Comparison of ENCODE assay signal across 8 cellular contexts in genomic region chr9:137305060-137305787, GRCh38. TPM values are rescaled to one million over a fixed set of nuclear protein-coding genes. Genes with fewer than 3 reads are reported as not detected.
A peak's percentile ranks its signal among the peaks of the same experiment; 100 is the strongest.
DNase-seq lines count a peak whose midpoint lies in the region; ATAC-seq, FAIRE-seq and TF ChIP-seq lines count a peak whose summit lies in the region.

No MANE protein-coding gene starts in this region.

- H3K79me2 ChIP-seq in astrocyte (ENCODE audit: insufficient read depth, low read length) = no peaks in the 10 kb centered on the region

- no peaks in the 10 kb centered on the region for H4K20me1 ChIP-seq in astrocyte (ENCODE audit: insufficient read depth, low read length)

- H3K4me1 ChIP-seq in SJCRH30 = peaks cover 24% of the 10 kb centered on the region
- H3K4me1 ChIP-seq in astrocyte (ENCODE audit: insufficient read depth, low read length) = peaks cover 19% of the 10 kb centered on the region

- no peak for ATAC-seq in GM21367 (IDR thresholded peaks at IDR 0.05; ENCODE audit: unreplicated experiment)

- H3K4me2 ChIP-seq in astrocyte (ENCODE audit: low read length) = peak overlapping the region; percentile 59

- peak overlapping the region; percentile 80 for H3K27ac ChIP-seq in SJCRH30
- no peak overlapping the region for H3K27ac ChIP-seq in astrocyte (ENCODE audit: low read depth, low read length)

- H3K9me3 ChIP-seq in SJCRH30 (replicated peaks) (no peaks in the 10 kb centered on the region), astrocyte (ENCODE audit: insufficient read depth, low read depth, low read length) (no peaks in the 10 kb centered on the region)

- H3K4me3 ChIP-seq in SJCRH30 = peak overlapping the region; percentile 51
- no peak overlapping the region for H3K4me3 ChIP-seq in astrocyte (ENCODE audit: insufficient read depth, low read depth, low read length)
- H3K4me3 ChIP-seq in kidney epithelial cell (ENCODE audit: low read depth, low read length) = no peak overlapping the region

- H3K27ac Mint-ChIP-seq in astrocyte (ENCODE audit: unreplicated experiment) = no peak overlapping the region

- H3K4me1 Mint-ChIP-seq in astrocyte (ENCODE audit: low read depth, unreplicated experiment) = peaks cover 3% of the 10 kb centered on the region

- peak overlapping the region; percentile 43 for H3K9ac ChIP-seq in astrocyte (ENCODE audit: low read length)

- H3K9me3 Mint-ChIP-seq in astrocyte (ENCODE audit: unreplicated experiment) = no peaks in the 10 kb centered on the region

- peaks cover 2% of the 10 kb centered on the region for H3K27me3 Mint-ChIP-seq in astrocyte (ENCODE audit: low read depth, unreplicated experiment)

- H3K27me3 ChIP-seq in SJCRH30 (peaks cover 4% of the 10 kb centered on the region), astrocyte (ENCODE audit: insufficient read depth, low read length) (peaks cover under 1% of the 10 kb centered on the region), kidney epithelial cell (ENCODE audit: control insufficient read depth, insufficient read depth, low read length) (peaks cover 28% of the 10 kb centered on the region)

- H3K36me3 Mint-ChIP-seq in astrocyte (ENCODE audit: low read depth, unreplicated experiment) = no peaks in the 10 kb centered on the region

- DNase-seq in GM20000 (ENCODE audit: low spot score) (peak; percentile 75), SJCRH30 (peak; percentile 90 to 93), astrocyte (ENCODE audit: low read depth) (peak; percentile 44), kidney epithelial cell (ENCODE audit: low read depth) (no peak), NCI-H146 treated with DMSO at 0.1 percent for 48 hours (lab: John Stamatoyannopoulos, UW; ENCODE audit: unreplicated experiment) (no peak), amniotic stem cell (lab: John Stamatoyannopoulos, UW) (no peak)
- DNase-seq in stimulated activated CD4-positive, alpha-beta T cell treated with anti-CD3 and anti-CD28 coated beads, Interleukin-4, amount 100 ng/mL, for 24 hours = peak; percentile 58

- FAIRE-seq in astrocyte (lab: Jason Lieb, UNC) = no peak

- H3K4me3 Mint-ChIP-seq in astrocyte (ENCODE audit: unreplicated experiment) = no peak overlapping the region

- H2AFZ ChIP-seq in astrocyte (ENCODE audit: low read depth, low read length) = peak overlapping the region; percentile 80

- H3K36me3 ChIP-seq in SJCRH30 = no peaks in the 10 kb centered on the region
- H3K36me3 ChIP-seq in astrocyte (ENCODE audit: insufficient read depth, low read length) = no peaks in the 10 kb centered on the region
- no peaks in the 10 kb centered on the region for H3K36me3 ChIP-seq in kidney epithelial cell (ENCODE audit: control insufficient read depth, insufficient read depth, low read length)

- TF ChIP-seq CTCF in GM20000 (IDR thresholded peaks at IDR 0.05; ENCODE audit: extremely low read depth, missing control alignments) (no peak), astrocyte (IDR thresholded peaks at IDR 0.05; ENCODE audit: insufficient read depth, low read depth, low read length) (no peak), kidney epithelial cell (IDR thresholded peaks at IDR 0.05; ENCODE audit: insufficient read depth, low read length, poor library complexity, severe bottlenecking) (peak; percentile 12)

RNA-seq across cellular contexts. Expression of gene NRARP, which starts 3.2 kb away (rescaled TPM):
- 0.89 and 1.0 TPM in 2 replicates for total RNA-seq in SJCRH30 (2014; rRNA removed; shearing (Covaris generic))
- total RNA-seq in astrocyte (6.9 and 7.3 TPM in 2 replicates), kidney epithelial cell (8.4 and 11.4 TPM in 2 replicates)

RNA-seq across cellular contexts. Expression of gene TOR4A, which starts 27.7 kb away (rescaled TPM):
- 4.0 and 4.4 TPM in 2 replicates for total RNA-seq in SJCRH30 (2014; rRNA removed; shearing (Covaris generic))
- total RNA-seq in astrocyte (10.8 and 11.8 TPM in 2 replicates), kidney epithelial cell (33.5 and 50.3 TPM in 2 replicates)

RNA-seq across cellular contexts. Expression of gene NELFB, which starts 50.1 kb away (rescaled TPM):
- 65.5 and 66.8 TPM in 2 replicates for total RNA-seq in SJCRH30 (2014; rRNA removed; shearing (Covaris generic))
- total RNA-seq in astrocyte = 45.8 and 48.9 TPM in 2 replicates
- 47.3 and 67.0 TPM in 2 replicates for total RNA-seq in kidney epithelial cell

RNA-seq across cellular contexts. Expression of gene STPG3, which starts 54.1 kb away (rescaled TPM):
- total RNA-seq in SJCRH30 (2014; rRNA removed; shearing (Covaris generic)) = not detected in 2 replicates
- not detected in 2 replicates for total RNA-seq in astrocyte
- total RNA-seq in kidney epithelial cell = not detected in 2 replicates

Comparison
In these comparisons a context has a peak if more than half of its experiments do, and no peak if none do; other contexts are left out.
1. DNase-seq: peak in GM20000 (single experiment), SJCRH30 (2 of 2), astrocyte (single experiment) and stimulated activated CD4-positive, alpha-beta T cell treated with anti-CD3 and anti-CD28 coated beads, Interleukin-4, amount 100 ng/mL, for 24 hours (single experiment); none in kidney epithelial cell (single experiment), NCI-H146 treated with DMSO at 0.1 percent for 48 hours (single experiment) and amniotic stem cell (single experiment).